Comparison of ENCODE assay signal across 5 cellular contexts in the genomic region with DNA sequence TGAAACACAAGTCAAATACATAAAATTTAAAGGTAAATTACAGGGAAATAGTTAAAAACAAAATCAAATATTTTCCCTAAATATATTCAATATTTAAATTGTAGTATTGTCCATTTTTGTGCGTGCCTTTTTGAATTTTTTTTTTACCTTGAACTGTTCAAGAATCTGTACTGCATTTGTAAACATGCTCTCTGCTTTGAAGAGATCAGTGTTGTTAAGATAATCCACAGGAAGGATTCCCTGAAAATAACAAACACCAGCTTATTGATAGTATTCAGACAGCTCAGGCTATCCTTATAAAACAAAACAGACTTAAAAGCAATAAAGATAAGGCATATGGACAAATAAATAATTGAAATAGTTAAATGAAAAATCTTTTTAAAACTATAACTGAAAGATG.
"Had no signal": no experiment of that assay in that cellular context is flagged by ENCODE, and none has a peak within 500 bp of the region (broad histone marks: within the 10 kb centered on the region; RNA-seq: fewer than 3 reads in every experiment).

No MANE protein-coding gene starts in this region.

- FAIRE-seq: HTR-8/SVneo, K562 had no signal

- ATAC-seq: K562 had no signal

- DNase-seq: KBM-7, KG1 had no signal

- H3K27ac ChIP-seq: HL-60 had no signal

- H3K4me3 ChIP-seq: K562 had no signal
